Comparison of ENCODE assay signal across 30 cellular contexts in genomic region chr3:42721690-42722089, GRCh38. TPM values are rescaled to one million over a fixed set of nuclear protein-coding genes. Genes with fewer than 3 reads are reported as not detected.
DNase-seq lines count a peak whose midpoint lies in the region; ATAC-seq and TF ChIP-seq lines count a peak whose summit lies in the region.
"Had no signal": no experiment of that assay in that cellular context is flagged by ENCODE, and none has a peak within 500 bp of the region (broad histone marks: within the 10 kb centered on the region; RNA-seq: fewer than 3 reads in every experiment).

No MANE protein-coding gene starts in this region.

- no peaks in the 10 kb centered on the region for H4K20me1 ChIP-seq in GM23338 (replicated peaks; ENCODE audit: insufficient read depth)

- DNase-seq in heart right ventricle (peak in 1 of 2 donors; percentile 29), left cardiac atrium (no peak), hippocampal formation (lab: John Stamatoyannopoulos, UW) (peak; percentile 62 to 68), gastrocnemius medialis (peak in 1 of 2 donors; percentile 37), nephron progenitor cell (no peak), GM23338 (ENCODE audit: low spot score) (no peak), HCEC 1CT (no peak)
- DNase-seq in stimulated activated naive CD8-positive, alpha-beta T cell treated with anti-CD3 and anti-CD28 coated beads, Interleukin-15, Interleukin-2, amounts not matched to agents 100 U/mL and 50 U/mL, for 24 hours: no peak
- DNase-seq: activated CD4-positive, alpha-beta T cell treated with anti-CD3 and anti-CD28 coated beads for 48 hours; activated naive CD4-positive, alpha-beta T cell treated with anti-CD3 and anti-CD28 coated beads, Interleukin-2, amount 50 U/mL, for 16 hours; activated T-cell treated with anti-CD3 and anti-CD28 coated beads, Interleukin-2, amount 50 U/mL, for 72 hours; AML-193; foreskin fibroblast; GF-D8; kidney glomerular epithelial cell; mesenchymal stem cell; NCI-H1092 treated with DMSO at 0.1 percent for 48 hours; NCI-H2029 treated with DMSO at 0.1 percent for 48 hours; NCI-H2227 treated with DMSO at 0.1 percent for 48 hours; NCI-H748 treated with DMSO at 0.1 percent for 48 hours; stimulated activated CD4-positive, alpha-beta T cell treated with anti-CD3 and anti-CD28 coated beads, Interleukin-2, amount 100 ng/mL, for 48 hours had no signal

- H3F3A ChIP-seq in GM23338 (replicated peaks; ENCODE audit: low read depth): no peaks in the 10 kb centered on the region

- peaks cover 0 to 30% (median 3%) of the 10 kb centered on the region in 9 donors for H3K4me1 ChIP-seq in heart right ventricle
- H3K4me1 ChIP-seq in gastrocnemius medialis: peaks cover 22 to 25% of the 10 kb centered on the region in 2 donors
- no peaks in the 10 kb centered on the region for H3K4me1 ChIP-seq in GM23338 (ENCODE audit: insufficient read depth)

- H3K27ac ChIP-seq in heart right ventricle (peak overlapping the region in 8 of 10 donors; percentile 5 to 75 (median 52)), gastrocnemius medialis (peak overlapping the region; percentile 69 to 77 (median 74)), GM23338 (ENCODE audit: low read depth) (no peak overlapping the region)
- H3K27ac ChIP-seq: RWPE1, tibial nerve, VCaP had no signal

- no peaks in the 10 kb centered on the region for H3K9me3 Mint-ChIP-seq in nephron progenitor cell
- peaks cover 3% of the 10 kb centered on the region; the same call in 2 of the 3 replicates for H3K9me3 Mint-ChIP-seq in GM23338
- H3K9me3 Mint-ChIP-seq: activated T-cell treated with anti-CD3 and anti-CD28 coated beads, Interleukin-2, amount 50 U/mL, for 72 hours; central memory CD8-positive, alpha-beta T cell; stimulated activated memory B cell treated with anti-CD40 and anti-IgM and Interleukin-4, amounts not matched to agents 10 μg/mL and 1 μg/mL and 100 μg/mL, for 72 hours had no signal

- H3K36me3 ChIP-seq in heart right ventricle: no peaks in the 10 kb centered on the region
- no peaks in the 10 kb centered on the region for H3K36me3 ChIP-seq in gastrocnemius medialis
- H3K36me3 ChIP-seq in GM23338 (ENCODE audit: insufficient read depth): no peaks in the 10 kb centered on the region
- H3K36me3 ChIP-seq: tibial nerve had no signal

- TF ChIP-seq CTCF in heart right ventricle (IDR thresholded peaks at IDR 0.05) (no peak), gastrocnemius medialis (IDR thresholded peaks at IDR 0.05 in 4 of 5, conservative IDR thresholded peaks at IDR 0.05 in 1 of 5) (no peak), nephron progenitor cell (IDR thresholded peaks at IDR 0.05) (no peak), GM23338 (conservative IDR thresholded peaks at IDR 0.05; ENCODE audit: low read depth in 2 of 2) (no peak)

- no peaks in the 10 kb centered on the region for H3K79me2 ChIP-seq in GM23338 (replicated peaks; ENCODE audit: insufficient read depth)

- no peak overlapping the region for H3K4me3 Mint-ChIP-seq in nephron progenitor cell
- H3K4me3 Mint-ChIP-seq in GM23338: no peak overlapping the region
- H3K4me3 Mint-ChIP-seq: activated T-cell treated with anti-CD3 and anti-CD28 coated beads, Interleukin-2, amount 50 U/mL, for 72 hours; central memory CD8-positive, alpha-beta T cell; IgD-negative memory B cell; stimulated activated memory B cell treated with anti-CD40 and anti-IgM and Interleukin-4, amounts not matched to agents 10 μg/mL and 1 μg/mL and 100 μg/mL, for 72 hours had no signal

- H3K36me3 Mint-ChIP-seq in nephron progenitor cell (ENCODE audit: low read depth) (no peaks in the 10 kb centered on the region), GM23338 (ENCODE audit: low read depth) (no peaks in the 10 kb centered on the region)
- H3K36me3 Mint-ChIP-seq: IgD-negative memory B cell; stimulated activated memory B cell treated with anti-CD40 and anti-IgM and Interleukin-4, amounts not matched to agents 10 μg/mL and 1 μg/mL and 100 μg/mL, for 72 hours had no signal

- H3K9me3 ChIP-seq in heart right ventricle (no peaks in the 10 kb centered on the region), gastrocnemius medialis (no peaks in the 10 kb centered on the region)
- H3K9me3 ChIP-seq: tibial nerve had no signal

- intact Hi-C loops in heart right ventricle (cut with DNase I): no loop called here
- intact Hi-C loops in left cardiac atrium (cut with DNase I): loop anchor here in 1 of 2 donors (2.0 kb wide), 1 partner anchor 19 kb away; the partner anchor contains the start of gene HHATL
- intact Hi-C loops in gastrocnemius medialis (cut with DNase I; ENCODE audit: low total_unique reads): loop anchor here (1.0 kb wide), 1 partner anchor 17 kb away; no protein-coding TSS in a partner anchor

- no peak overlapping the region for H3K4me2 ChIP-seq in GM23338

- H3K27ac Mint-ChIP-seq in nephron progenitor cell: no peak overlapping the region
- H3K27ac Mint-ChIP-seq in GM23338: no peak overlapping the region
- H3K27ac Mint-ChIP-seq: activated T-cell treated with anti-CD3 and anti-CD28 coated beads, Interleukin-2, amount 50 U/mL, for 72 hours; stimulated activated memory B cell treated with anti-CD40 and anti-IgM and Interleukin-4, amounts not matched to agents 10 μg/mL and 1 μg/mL and 100 μg/mL, for 72 hours had no signal

- ATAC-seq in heart right ventricle (peak in 5 of 8 donors; percentile 37 to 88 (median 53)), left cardiac atrium (no peak), gastrocnemius medialis (peak; percentile 84 to 92), GM23338 (no peak)
- ATAC-seq in stimulated activated naive CD8-positive, alpha-beta T cell treated with anti-CD3 and anti-CD28 coated beads, Interleukin-15, Interleukin-2, amounts not matched to agents 100 U/mL and 50 U/mL, for 24 hours: no peak
- ATAC-seq: activated T-cell treated with anti-CD3 and anti-CD28 coated beads, Interleukin-2, amount 50 U/mL, for 72 hours; stimulated activated memory B cell treated with anti-CD40 and anti-IgM and Interleukin-4, amounts not matched to agents 10 μg/mL and 1 μg/mL and 100 μg/mL, for 72 hours had no signal

- H3K27me3 Mint-ChIP-seq in nephron progenitor cell (ENCODE audit: low read depth, poor library complexity): peaks cover 29% of the 10 kb centered on the region
- peaks cover 5% of the 10 kb centered on the region for H3K27me3 Mint-ChIP-seq in GM23338 (ENCODE audit: insufficient read depth, low read depth, poor library complexity)

- no peak for TF ChIP-seq POLR2A in gastrocnemius medialis (IDR thresholded peaks at IDR 0.05)

- H3K4me1 Mint-ChIP-seq in nephron progenitor cell: no peaks in the 10 kb centered on the region
- H3K4me1 Mint-ChIP-seq in GM23338: no peaks in the 10 kb centered on the region; the same call in 2 of the 3 replicates
- H3K4me1 Mint-ChIP-seq: central memory CD8-positive, alpha-beta T cell; IgD-negative memory B cell; stimulated activated memory B cell treated with anti-CD40 and anti-IgM and Interleukin-4, amounts not matched to agents 10 μg/mL and 1 μg/mL and 100 μg/mL, for 72 hours had no signal

- 25 to 26% methylated on average over 1 of the region's 1 CpG for WGBS in heart right ventricle, 2 donors

- in situ Hi-C loops in gastrocnemius medialis (cut with MboI; ENCODE audit: low sequenced_read_pairs in 4 of 4): no loop called here

- H3K9me2 ChIP-seq in GM23338 (ENCODE audit: insufficient read depth): no peaks in the 10 kb centered on the region

- H2AFZ ChIP-seq in GM23338: no peak overlapping the region

- H3K4me3 ChIP-seq in heart right ventricle (no peak overlapping the region), gastrocnemius medialis (no peak overlapping the region), GM23338 (no peak overlapping the region)
- H3K4me3 ChIP-seq: tibial nerve had no signal

- H3K27me3 ChIP-seq in heart right ventricle: no peaks in the 10 kb centered on the region
- H3K27me3 ChIP-seq in gastrocnemius medialis: no peaks in the 10 kb centered on the region
- H3K27me3 ChIP-seq in GM23338 (ENCODE audit: insufficient read depth): no peaks in the 10 kb centered on the region
- H3K27me3 ChIP-seq: tibial nerve had no signal

TF ChIP-seq in GM23338, 12 proteins besides CTCF, POLR2A, EP300 and RAD21 (continues in another document):
- no peak for TF ChIP-seq JUNB (IDR thresholded peaks at IDR 0.05; ENCODE audit: unreplicated experiment)
- TF ChIP-seq STAT1 (IDR thresholded peaks at IDR 0.05; ENCODE audit: unreplicated experiment): no peak
- no peak for TF ChIP-seq ZNF331 (CRISPR knock-in tag; IDR thresholded peaks at IDR 0.05; ENCODE audit: low read depth)
- no peak for TF ChIP-seq ZNF114 (CRISPR knock-in tag; IDR thresholded peaks at IDR 0.05)
- TF ChIP-seq EZH2phosphoT487 (IDR thresholded peaks at IDR 0.05; ENCODE audit: unreplicated experiment): no peak
- no peak for TF ChIP-seq EZH2 (IDR thresholded peaks at IDR 0.05; ENCODE audit: low read depth, unreplicated experiment)
- no peak for TF ChIP-seq ETS1 (IDR thresholded peaks at IDR 0.05)

RNA-seq across cellular contexts. Expression of gene HHATL, which starts 19.1 kb away (rescaled TPM):
- total RNA-seq in heart right ventricle (100 to 1,000 TPM; 390 to 998 (median 624) TPM), left cardiac atrium (100 to 1,000 TPM; 431 to 706 TPM), gastrocnemius medialis (100 to 1,000 TPM in 2 of 4 donors, 10 to 100 TPM in 2; 78.0 to 309 (median 164) TPM)
- polyA plus RNA-seq in heart right ventricle (1,000 to 10,000 TPM in 1 of 2 donors, 100 to 1,000 TPM in 1; 332 to 2,035 TPM), GM23338 (2016; fragmentation: Nextera tagmentation; extraction: Ambion mirVana) (not detected in 2 replicates)
- total RNA-seq in GM23338 (2014; rRNA removed; shearing (Covaris generic)): not detected in 2 replicates
- total RNA-seq: A172; activated T-cell treated with anti-CD3 and anti-CD28 coated beads, Interleukin-2, amount 50 U/mL, for 72 hours; astrocyte; renal cortical epithelial cell had no signal
- polyA plus RNA-seq: IgD-negative memory B cell had no signal

RNA-seq across cellular contexts. Expression of gene KLHL40, which starts 36.4 kb away (rescaled TPM):
- total RNA-seq in heart right ventricle (1 to 10 TPM in 3 of 10 donors, under 1 TPM in 7; 0.26 to 1.6 (median 0.85) TPM), left cardiac atrium (under 1 TPM in 1 of 2 donors, not detected in 1; 0.86 TPM), gastrocnemius medialis (100 to 1,000 TPM; 197 to 682 (median 397) TPM)
- polyA plus RNA-seq in heart right ventricle (1 to 10 TPM in 1 of 2 donors, under 1 TPM in 1; 0.51 to 8.3 TPM), GM23338 (2016; fragmentation: Nextera tagmentation; extraction: Ambion mirVana) (not detected in 2 replicates)
- total RNA-seq in GM23338 (2014; rRNA removed; shearing (Covaris generic)): not detected in 2 replicates
- total RNA-seq: A172; activated T-cell treated with anti-CD3 and anti-CD28 coated beads, Interleukin-2, amount 50 U/mL, for 72 hours; astrocyte; renal cortical epithelial cell had no signal
- polyA plus RNA-seq: IgD-negative memory B cell had no signal

RNA-seq across cellular contexts. Expression of gene CCDC13, which starts 51.4 kb away (rescaled TPM):
- total RNA-seq in heart right ventricle: 1 to 10 TPM in 2 of 10 donors, under 1 TPM in 6, not detected in 2; 0.16 to 1.2 (median 0.62) TPM
- polyA plus RNA-seq in heart right ventricle: under 1 TPM; 0.44 to 0.52 TPM
- total RNA-seq in left cardiac atrium: 1 to 10 TPM in 1 of 2 donors, not detected in 1; 1.0 TPM
- 1 to 10 TPM in 2 of 4 donors, under 1 TPM in 2; 0.12 to 1.5 (median 1.1) TPM for total RNA-seq in gastrocnemius medialis
- total RNA-seq in GM23338 (2014; rRNA removed; shearing (Covaris generic)): 0.45 TPM in 1 of 2 replicates, not detected in the other
- polyA plus RNA-seq in GM23338 (2016; fragmentation: Nextera tagmentation; extraction: Ambion mirVana): 0.27 and 0.42 TPM in 2 replicates
- total RNA-seq: A172 had no signal

Comparison
In these comparisons a context has a peak if more than half of its experiments do, and no peak if none do; other contexts are left out.
1. ATAC-seq: peak in heart right ventricle (5 of 8) and gastrocnemius medialis (2 of 2); none in left cardiac atrium (0 of 2), GM23338 (single experiment) and stimulated activated naive CD8-positive, alpha-beta T cell treated with anti-CD3 and anti-CD28 coated beads, Interleukin-15, Interleukin-2, amounts not matched to agents 100 U/mL and 50 U/mL, for 24 hours (single experiment).
2. DNase-seq: peak in hippocampal formation (2 of 2); none in left cardiac atrium (single experiment), nephron progenitor cell (single experiment), GM23338 (single experiment), stimulated activated naive CD8-positive, alpha-beta T cell treated with anti-CD3 and anti-CD28 coated beads, Interleukin-15, Interleukin-2, amounts not matched to agents 100 U/mL and 50 U/mL, for 24 hours (single experiment) and HCEC 1CT (single experiment).
3. RNA of gene HHATL, which starts 19.1 kb away (total RNA-seq): 431 to 706 TPM in left cardiac atrium, 390 to 998 TPM in heart right ventricle and 78.0 to 309 TPM in gastrocnemius medialis; not detected in GM23338; every median in the first group is over 10 times any median in the second.
4. RNA of gene KLHL40, which starts 36.4 kb away (total RNA-seq): 197 to 682 TPM in gastrocnemius medialis; 0.26 to 1.6 TPM in heart right ventricle, 0.86 TPM in left cardiac atrium and not detected in GM23338; every median in the first group is over 10 times any median in the second.